In genomic region chr16:72728516-72728915, GRCh38 we compare ENCODE assay signal across 8 cellular contexts.
"Had no signal": no experiment of that assay in that cellular context is flagged by ENCODE, and none has a peak within 500 bp of the region (broad histone marks: within the 10 kb centered on the region; RNA-seq: fewer than 3 reads in every experiment).

No MANE protein-coding gene starts in this region.

- DNase-seq: GDM1, GF-D8 had no signal

- FAIRE-seq: G401.6, GM12878, GM12891, GM12892, GM18507, GM19239 had no signal

- ATAC-seq: GM12878 had no signal

- H3K4me3 ChIP-seq: GM12878 had no signal
